Comparison of ENCODE assay signal across 15 cellular contexts in the genomic region with DNA sequence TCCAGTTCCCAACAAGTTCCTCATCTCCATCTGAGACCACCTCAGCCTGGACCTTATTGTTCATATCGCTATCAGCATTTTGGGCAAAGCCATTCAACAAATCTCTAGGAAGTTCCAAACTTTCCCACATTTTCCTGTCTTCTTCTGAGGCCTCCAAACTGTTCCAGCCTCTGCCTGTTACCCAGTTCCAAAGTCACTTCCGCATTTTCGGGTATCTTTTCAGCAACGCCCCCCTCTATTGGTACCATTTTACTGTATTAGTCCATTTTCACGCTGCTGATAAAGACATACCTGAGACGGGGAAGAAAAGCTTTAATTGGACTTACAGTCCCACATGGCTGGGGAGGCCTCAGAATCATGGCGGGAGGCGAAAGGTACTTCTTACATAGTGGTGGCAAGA. TPM values are rescaled to one million over a fixed set of nuclear protein-coding genes. Genes with fewer than 3 reads are reported as not detected.
"Had no signal": no experiment of that assay in that cellular context is flagged by ENCODE, and none has a peak within 500 bp of the region (broad histone marks: within the 10 kb centered on the region; RNA-seq: fewer than 3 reads in every experiment).

No MANE protein-coding gene starts in this region.

RNA-seq across cellular contexts. Expression of a gene that starts 13.6 kb away (rescaled TPM):
- total RNA-seq: activated naive CD4-positive, alpha-beta T cell treated with anti-CD3 and anti-CD28 coated beads for 36 hours; activated naive CD8-positive, alpha-beta T cell treated with anti-CD3 and anti-CD28 coated beads for 36 hours; activated T-cell treated with anti-CD3 and anti-CD28 coated beads, Interleukin-2, amount 50 U/mL, for 4 hours; activated T-cell treated with anti-CD3 and anti-CD28 coated beads, Interleukin-2, amount 50 U/mL, for 72 hours; activated T-helper 1 cell treated with anti-CD3 and anti-CD28 coated beads, Interleukin-12 subunit alpha, Interleukin-12 subunit beta, Interleukin-2, Interleukin-4 antibody, amounts not matched to agents 30 ng/mL and 10 ng/mL and 1 ng/mL, durations not matched to agents 14 hours and 24 hours and 36 hours; activated T-helper 2 cell treated with anti-CD3 and anti-CD28 coated beads, Interferon-gamma antibody, Interleukin-2, Interleukin-4, amounts not matched to agents 10 μg/mL and 5 μg/mL and 100 μg/mL, durations not matched to agents 14 hours and 24 hours and 36 hours; ascending aorta; astrocyte; body of pancreas; bronchial epithelial cell; cardiac septum; cerebellum; chondrocyte had no signal
- polyA plus RNA-seq: aorta, cardiac muscle cell had no signal
